Comparison of ENCODE assay signal across 11 cellular contexts in the genomic region with DNA sequence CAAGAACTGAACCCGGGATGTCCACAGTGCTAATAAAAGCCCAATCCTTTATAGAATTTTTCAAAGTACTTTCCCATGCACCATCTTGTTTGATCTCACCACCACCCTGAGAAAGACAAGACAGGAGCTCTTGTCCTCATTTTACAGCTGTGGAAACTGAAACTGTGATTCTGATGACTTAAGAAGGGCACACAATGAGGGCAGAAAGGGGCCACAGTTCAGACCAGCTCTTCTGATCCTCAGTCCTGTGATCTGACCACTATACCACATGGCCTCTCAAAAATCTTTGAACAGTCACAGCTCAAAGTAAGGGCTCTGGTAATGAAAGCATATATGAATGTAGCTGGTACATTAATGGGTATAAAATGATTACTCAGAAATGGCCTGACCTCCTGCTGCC.
DNase-seq lines count a peak whose midpoint lies in the region; ATAC-seq lines count a peak whose summit lies in the region.
"Had no signal": no experiment of that assay in that cellular context is flagged by ENCODE, and none has a peak within 500 bp of the region (broad histone marks: within the 10 kb centered on the region; RNA-seq: fewer than 3 reads in every experiment).

No MANE protein-coding gene starts in this region.

- H3K79me2 ChIP-seq in Karpas-422 (ENCODE audit: low read length) = no peaks in the 10 kb centered on the region

- H3K4me3 Mint-ChIP-seq in T-helper 2 cell treated with Interferon-gamma antibody and Interleukin-4, amounts not matched to agents 5 μg/mL and 100 μg/mL, for 36 hours = no peak overlapping the region

- no peaks in the 10 kb centered on the region for H3K36me3 Mint-ChIP-seq in T-helper 2 cell treated with Interferon-gamma antibody and Interleukin-4, amounts not matched to agents 5 μg/mL and 100 μg/mL, for 36 hours (ENCODE audit: low read depth)

- no peaks in the 10 kb centered on the region for H3K27me3 Mint-ChIP-seq in T-helper 2 cell treated with Interferon-gamma antibody and Interleukin-4, amounts not matched to agents 5 μg/mL and 100 μg/mL, for 36 hours (ENCODE audit: low read depth)

- peaks cover 0 to 11% (median 5%) of the 10 kb centered on the region in 11 experiments; a peak in 11 of 22 replicates for H3K9me3 ChIP-seq in BLaER1 treated with 17β-estradiol and CSF1 and Interleukin-3, amounts not matched to agents 10 nM and 100 nM (replicated peaks in 1 of 11)
- no peaks in the 10 kb centered on the region for H3K9me3 ChIP-seq in Karpas-422 (ENCODE audit: low read length)

- no peaks in the 10 kb centered on the region for H3K27me3 ChIP-seq in BLaER1 treated with 17β-estradiol and CSF1 and Interleukin-3, amounts not matched to agents 10 nM and 100 nM
- H3K27me3 ChIP-seq in Karpas-422 (ENCODE audit: low read length) = no peaks in the 10 kb centered on the region

- H3K27ac ChIP-seq in BLaER1 treated with 17β-estradiol and CSF1 and Interleukin-3, amounts not matched to agents 10 nM and 100 nM = peak overlapping the region in 8 of 11 experiments; percentile 46 to 93 (median 88); a peak in 14 of 22 replicates
- no peak overlapping the region for H3K27ac ChIP-seq in Karpas-422 (ENCODE audit: low read length)
- H3K27ac ChIP-seq: GM23248 had no signal

- H3K9me2 ChIP-seq in Karpas-422 (replicated peaks; ENCODE audit: insufficient read depth, low read length) = no peaks in the 10 kb centered on the region

- peak; percentile 71 for ATAC-seq in GM19035 (IDR thresholded peaks at IDR 0.05; ENCODE audit: unreplicated experiment)
- peak; percentile 74 for ATAC-seq in HG02588 (IDR thresholded peaks at IDR 0.05; ENCODE audit: unreplicated experiment)
- peak; percentile 76 for ATAC-seq in HG03432 (IDR thresholded peaks at IDR 0.05; ENCODE audit: unreplicated experiment)

- peaks cover 15 to 66% (median 51%) of the 10 kb centered on the region in 10 experiments; a peak in 19 of 20 replicates for H3K4me1 ChIP-seq in BLaER1 treated with 17β-estradiol and CSF1 and Interleukin-3, amounts not matched to agents 10 nM and 100 nM
- H3K4me1 ChIP-seq in Karpas-422 (ENCODE audit: low read length) = peaks cover 4% of the 10 kb centered on the region; the same call in 1 of the 2 replicates

- H3K4me2 ChIP-seq in BLaER1 treated with 17β-estradiol and CSF1 and Interleukin-3, amounts not matched to agents 10 nM and 100 nM = peak overlapping the region in 7 of 11 experiments; percentile 55 to 89 (median 70); a peak in 14 of 22 replicates
- H3K4me2 ChIP-seq in Karpas-422 (ENCODE audit: low read depth, low read length, poor library complexity, severe bottlenecking) = no peak overlapping the region

- no peaks in the 10 kb centered on the region for H3K36me3 ChIP-seq in BLaER1 treated with 17β-estradiol and CSF1 and Interleukin-3, amounts not matched to agents 10 nM and 100 nM
- no peaks in the 10 kb centered on the region for H3K36me3 ChIP-seq in Karpas-422 (ENCODE audit: insufficient read depth, low read length)

- H2AFZ ChIP-seq in Karpas-422 (ENCODE audit: low read length) = no peak overlapping the region
- H2AFZ ChIP-seq: GM23248 had no signal

- no peak for DNase-seq in stimulated activated CD4-positive, alpha-beta T cell treated with anti-CD3 and anti-CD28 coated beads, Interleukin-15, amount 100 ng/mL, for 24 hours
- DNase-seq in Karpas-422 (no peak), NCI-H446 treated with DMSO at 0.1 percent for 48 hours (lab: John Stamatoyannopoulos, UW) (no peak)
- no peak for DNase-seq in T-helper 2 cell treated with Interferon-gamma antibody and Interleukin-4, amounts not matched to agents 5 μg/mL and 100 μg/mL, for 36 hours (ENCODE audit: low spot score)
- DNase-seq: activated T-cell treated with anti-CD3 and anti-CD28 coated beads for 4 hours, GM23248, NCI-H2029 treated with DMSO at 0.1 percent for 48 hours had no signal

- peaks cover 6% of the 10 kb centered on the region for H3K9me3 Mint-ChIP-seq in T-helper 2 cell treated with Interferon-gamma antibody and Interleukin-4, amounts not matched to agents 5 μg/mL and 100 μg/mL, for 36 hours

- H4K20me1 ChIP-seq in BLaER1 treated with 17β-estradiol and CSF1 and Interleukin-3, amounts not matched to agents 10 nM and 100 nM = no peaks in the 10 kb centered on the region
- H4K20me1 ChIP-seq in Karpas-422 (ENCODE audit: insufficient read depth, low read depth, low read length) = no peaks in the 10 kb centered on the region

- peak overlapping the region in 1 of 10 experiments; percentile 11; a peak in 2 of 20 replicates for H3K4me3 ChIP-seq in BLaER1 treated with 17β-estradiol and CSF1 and Interleukin-3, amounts not matched to agents 10 nM and 100 nM
- no peak overlapping the region for H3K4me3 ChIP-seq in Karpas-422 (ENCODE audit: low read length)
- H3K4me3 ChIP-seq: GM23248 had no signal

- H3K27ac Mint-ChIP-seq in T-helper 2 cell treated with Interferon-gamma antibody and Interleukin-4, amounts not matched to agents 5 μg/mL and 100 μg/mL, for 36 hours = no peak overlapping the region

- peaks cover 11% of the 10 kb centered on the region for H3K4me1 Mint-ChIP-seq in T-helper 2 cell treated with Interferon-gamma antibody and Interleukin-4, amounts not matched to agents 5 μg/mL and 100 μg/mL, for 36 hours (ENCODE audit: low read depth)

- no peak overlapping the region for H3K9ac ChIP-seq in BLaER1 treated with 17β-estradiol and CSF1 and Interleukin-3, amounts not matched to agents 10 nM and 100 nM
- no peak overlapping the region for H3K9ac ChIP-seq in Karpas-422 (ENCODE audit: low read length)
- H3K9ac ChIP-seq: GM23248 had no signal
